ENCODE assay signal across 17 cellular contexts in genomic region chr3:140135461-140135860, GRCh38.
DNase-seq lines count a peak whose midpoint lies in the region; ATAC-seq and TF ChIP-seq lines count a peak whose summit lies in the region.
"Had no signal": no experiment of that assay in that cellular context is flagged by ENCODE, and none has a peak within 500 bp of the region (broad histone marks: within the 10 kb centered on the region; RNA-seq: fewer than 3 reads in every experiment).

No MANE protein-coding gene starts in this region.

- no peak for TF ChIP-seq CTCF in GM23338 (conservative IDR thresholded peaks at IDR 0.05; ENCODE audit: low read depth in 2 of 2)
- TF ChIP-seq CTCF in WTC11 (IDR thresholded peaks at IDR 0.05): no peak
- TF ChIP-seq CTCF in neural progenitor cell (IDR thresholded peaks at IDR 0.05): no peak

- CTCF ChIA-PET in WTC11 (lab: Charles Lee): interaction anchor here (0.6 to 1.2 kb wide), 2 partner anchors 10 to 162 kb away, joined by 3 to 4 read pairs; no protein-coding TSS in a partner anchor

- H2AFZ ChIP-seq in GM23338 (no peak overlapping the region), neural progenitor cell (replicated peaks) (no peak overlapping the region)

- H3K79me2 ChIP-seq in GM23338 (replicated peaks; ENCODE audit: insufficient read depth): no peaks in the 10 kb centered on the region
- no peaks in the 10 kb centered on the region for H3K79me2 ChIP-seq in neural progenitor cell (ENCODE audit: low read depth)

- peaks cover 28% of the 10 kb centered on the region for H3K9me2 ChIP-seq in GM23338 (ENCODE audit: insufficient read depth)

- no peak; the same call in 2 of the 3 replicates for ATAC-seq in GM23338
- peak; percentile 50; the same call in 1 of the 2 replicates for ATAC-seq in WTC11
- ATAC-seq in HG02623 (IDR thresholded peaks at IDR 0.05; ENCODE audit: unreplicated experiment): no peak
- ATAC-seq in HG03139 (IDR thresholded peaks at IDR 0.05; ENCODE audit: unreplicated experiment): no peak
- no peak for ATAC-seq in HG02798 (IDR thresholded peaks at IDR 0.05; ENCODE audit: poor library complexity, unreplicated experiment)
- ATAC-seq: CD8-positive, alpha-beta T cell had no signal

- H3K27ac ChIP-seq in GM23338 (ENCODE audit: low read depth): no peak overlapping the region
- H3K27ac ChIP-seq in neural progenitor cell: no peak overlapping the region

- POLR2A ChIA-PET in WTC11 (lab: Charles Lee): no interaction called here

- peak; percentile 3 for DNase-seq in GM23338 (ENCODE audit: low spot score)
- peak; percentile 70 for DNase-seq in NCI-H82 (lab: John Stamatoyannopoulos, UW)
- DNase-seq in WTC11 (ENCODE audit: low spot score): no peak
- peak; percentile 6 for DNase-seq in neural progenitor cell (ENCODE audit: low spot score)
- DNase-seq: C1 segment of cervical spinal cord; Caco-2; CD4-positive, CD25-positive, alpha-beta regulatory T cell; CD8-positive, alpha-beta T cell; DMS 273 treated with DMSO at 0.1 percent for 48 hours; DMS79; EL; GF-D8; GOT3; HCEC 1CT had no signal

- H3K27ac Mint-ChIP-seq in GM23338: no peak overlapping the region
- H3K27ac Mint-ChIP-seq in WTC11: no peak overlapping the region
- no peak overlapping the region for H3K27ac Mint-ChIP-seq in neural progenitor cell
- H3K27ac Mint-ChIP-seq: CD4-positive, CD25-positive, alpha-beta regulatory T cell; CD8-positive, alpha-beta T cell had no signal

- H3K4me2 ChIP-seq in GM23338: no peak overlapping the region
- H3K4me2 ChIP-seq in neural progenitor cell: no peak overlapping the region

- no peaks in the 10 kb centered on the region for H4K20me1 ChIP-seq in GM23338 (replicated peaks; ENCODE audit: insufficient read depth)
- no peaks in the 10 kb centered on the region for H4K20me1 ChIP-seq in neural progenitor cell (ENCODE audit: low read depth)

- H3K4me1 ChIP-seq in GM23338 (ENCODE audit: insufficient read depth) (0 out of 2 replicates have a peak, but pooled peaks cover 7% of the 10 kb centered on the region), neural progenitor cell (peaks cover 4% of the 10 kb centered on the region)
- H3K4me1 ChIP-seq: Caco-2 had no signal

- H3F3A ChIP-seq in GM23338 (replicated peaks; ENCODE audit: low read depth): no peaks in the 10 kb centered on the region
- no peaks in the 10 kb centered on the region for H3F3A ChIP-seq in neural progenitor cell (ENCODE audit: low read depth)

- H3K27me3 Mint-ChIP-seq in GM23338 (ENCODE audit: insufficient read depth, low read depth, poor library complexity): peaks cover 6% of the 10 kb centered on the region
- H3K27me3 Mint-ChIP-seq in WTC11 (ENCODE audit: low read depth): peaks cover 16% of the 10 kb centered on the region
- H3K27me3 Mint-ChIP-seq in neural progenitor cell (ENCODE audit: insufficient read depth, low read depth): no peaks in the 10 kb centered on the region
- H3K27me3 Mint-ChIP-seq: CD4-positive, CD25-positive, alpha-beta regulatory T cell had no signal

- H3K4me3 ChIP-seq in GM23338: no peak overlapping the region
- no peak overlapping the region for H3K4me3 ChIP-seq in neural progenitor cell

- H3K4me3 Mint-ChIP-seq in GM23338: no peak overlapping the region
- no peak overlapping the region for H3K4me3 Mint-ChIP-seq in WTC11
- H3K4me3 Mint-ChIP-seq in neural progenitor cell: no peak overlapping the region
- H3K4me3 Mint-ChIP-seq: CD4-positive, CD25-positive, alpha-beta regulatory T cell; CD8-positive, alpha-beta T cell had no signal

- no peaks in the 10 kb centered on the region for H3K9me3 ChIP-seq in neural progenitor cell (ENCODE audit: low read depth)
- H3K9me3 ChIP-seq: Caco-2 had no signal

- H3K27me3 ChIP-seq in GM23338 (ENCODE audit: insufficient read depth) (no peaks in the 10 kb centered on the region), neural progenitor cell (no peaks in the 10 kb centered on the region)

- H3K36me3 ChIP-seq in GM23338 (ENCODE audit: insufficient read depth): no peaks in the 10 kb centered on the region
- H3K36me3 ChIP-seq in neural progenitor cell: no peaks in the 10 kb centered on the region

- peaks cover 12% of the 10 kb centered on the region for H3K4me1 Mint-ChIP-seq in GM23338
- H3K4me1 Mint-ChIP-seq in WTC11: peaks cover 27% of the 10 kb centered on the region
- H3K4me1 Mint-ChIP-seq in neural progenitor cell: peaks cover 12% of the 10 kb centered on the region
- H3K4me1 Mint-ChIP-seq: CD4-positive, CD25-positive, alpha-beta regulatory T cell had no signal

- H3K36me3 Mint-ChIP-seq in GM23338 (ENCODE audit: low read depth) (no peaks in the 10 kb centered on the region), WTC11 (no peaks in the 10 kb centered on the region), neural progenitor cell (no peaks in the 10 kb centered on the region)
- H3K36me3 Mint-ChIP-seq: CD4-positive, CD25-positive, alpha-beta regulatory T cell; CD8-positive, alpha-beta T cell had no signal

- no peak overlapping the region for H3K9ac ChIP-seq in neural progenitor cell

- H3K9me3 Mint-ChIP-seq in GM23338: no peaks in the 10 kb centered on the region
- H3K9me3 Mint-ChIP-seq in WTC11: no peaks in the 10 kb centered on the region
- no peaks in the 10 kb centered on the region for H3K9me3 Mint-ChIP-seq in neural progenitor cell
- H3K9me3 Mint-ChIP-seq: CD4-positive, CD25-positive, alpha-beta regulatory T cell; CD8-positive, alpha-beta T cell had no signal

TF ChIP-seq in WTC11, 78 proteins besides CTCF, POLR2A, EP300 and RAD21:
- no peak for TF ChIP-seq E2F5 (CRISPR knock-in tag; IDR thresholded peaks at IDR 0.05)
TF ChIP-seq in WTC11: peak in this region for 0.
